16 cellular contexts compared by ENCODE assay signal in genomic region chr1:51351907-51352306, GRCh38. TPM values are rescaled to one million over a fixed set of nuclear protein-coding genes. Genes with fewer than 3 reads are reported as not detected.
A peak's percentile ranks its signal among the peaks of the same experiment; 100 is the strongest.
DNase-seq lines count a peak whose midpoint lies in the region; ATAC-seq and TF ChIP-seq lines count a peak whose summit lies in the region.
"Had no signal": no experiment of that assay in that cellular context is flagged by ENCODE, and none has a peak within 500 bp of the region (broad histone marks: within the 10 kb centered on the region; RNA-seq: fewer than 3 reads in every experiment).

No MANE protein-coding gene starts in this region.

- POLR2A ChIA-PET in WTC11 (lab: Charles Lee): interaction anchor here (1.0 kb wide), 1 partner anchor 167 kb away, joined by 3 read pairs; the partner anchor contains the start of gene EPS15

- H3K27me3 Mint-ChIP-seq in activated T-cell treated with anti-CD3 and anti-CD28 coated beads, Interleukin-2, amount 50 U/mL, for 72 hours (ENCODE audit: low read depth): peaks cover 8% of the 10 kb centered on the region
- H3K27me3 Mint-ChIP-seq in activated T-cell treated with anti-CD3 and anti-CD28 coated beads, Interleukin-2, amount 50 U/mL, for 24 hours: no peaks in the 10 kb centered on the region
- H3K27me3 Mint-ChIP-seq in WTC11 (ENCODE audit: low read depth): no peaks in the 10 kb centered on the region
- peaks cover 7% of the 10 kb centered on the region for H3K27me3 Mint-ChIP-seq in nephron (ENCODE audit: low read depth)
- peaks cover 6% of the 10 kb centered on the region for H3K27me3 Mint-ChIP-seq in type B pancreatic cell
- H3K27me3 Mint-ChIP-seq: CD4-positive, alpha-beta T cell; IgD-negative memory B cell had no signal

- TF ChIP-seq CTCF in WTC11 (IDR thresholded peaks at IDR 0.05) (no peak), nephron (IDR thresholded peaks at IDR 0.05; ENCODE audit: unreplicated experiment in 3 of 3) (no peak), type B pancreatic cell (conservative IDR thresholded peaks at IDR 0.05) (no peak)

- H3K27ac Mint-ChIP-seq in activated T-cell treated with anti-CD3 and anti-CD28 coated beads, Interleukin-2, amount 50 U/mL, for 72 hours: peak overlapping the region; percentile 3
- H3K27ac Mint-ChIP-seq in activated T-cell treated with anti-CD3 and anti-CD28 coated beads, Interleukin-2, amount 50 U/mL, for 24 hours: no peak overlapping the region
- peak overlapping the region; percentile 35; the same call in 1 of the 2 replicates for H3K27ac Mint-ChIP-seq in WTC11
- peak overlapping the region; percentile 1 to 9 (median 2) for H3K27ac Mint-ChIP-seq in nephron
- H3K27ac Mint-ChIP-seq in type B pancreatic cell: no peak overlapping the region
- H3K27ac Mint-ChIP-seq: CD4-positive, alpha-beta T cell; IgD-negative memory B cell had no signal

- DNase-seq in activated T-cell treated with anti-CD3 and anti-CD28 coated beads, Interleukin-2, amount 50 U/mL, for 72 hours: no peak
- no peak for DNase-seq in activated T-cell treated with anti-CD3 and anti-CD28 coated beads, Interleukin-2, amount 50 U/mL, for 24 hours
- DNase-seq in WTC11 (ENCODE audit: low spot score) (no peak), type B pancreatic cell (ENCODE audit: extremely low spot score, unreplicated experiment) (no peak), NCI-H1694 (lab: John Stamatoyannopoulos, UW) (no peak), NOMO-1 treated with dmso at 0.1 percent for 144 hours (lab: John Stamatoyannopoulos, UW; ENCODE audit: unreplicated experiment) (no peak)
- DNase-seq: AML-193; Caco-2; CD4-positive, alpha-beta T cell; DMS153; DMS79; GDM1 had no signal

- H3K9me3 Mint-ChIP-seq in activated T-cell treated with anti-CD3 and anti-CD28 coated beads, Interleukin-2, amount 50 U/mL, for 72 hours: no peaks in the 10 kb centered on the region
- H3K9me3 Mint-ChIP-seq in activated T-cell treated with anti-CD3 and anti-CD28 coated beads, Interleukin-2, amount 50 U/mL, for 24 hours: no peaks in the 10 kb centered on the region
- H3K9me3 Mint-ChIP-seq in WTC11 (no peaks in the 10 kb centered on the region), nephron (no peaks in the 10 kb centered on the region), type B pancreatic cell (no peaks in the 10 kb centered on the region)
- H3K9me3 Mint-ChIP-seq: CD4-positive, alpha-beta T cell; IgD-negative memory B cell had no signal

- no peak for ATAC-seq in activated T-cell treated with anti-CD3 and anti-CD28 coated beads, Interleukin-2, amount 50 U/mL, for 72 hours (replicated peaks in 1 of 2)
- ATAC-seq in WTC11: no peak
- ATAC-seq in HG02798 (IDR thresholded peaks at IDR 0.05; ENCODE audit: poor library complexity, unreplicated experiment): no peak
- ATAC-seq: A549 had no signal

- CTCF ChIA-PET in WTC11 (lab: Charles Lee): no interaction called here

- no peaks in the 10 kb centered on the region for H3K4me1 Mint-ChIP-seq in activated T-cell treated with anti-CD3 and anti-CD28 coated beads, Interleukin-2, amount 50 U/mL, for 72 hours (ENCODE audit: low read depth)
- no peaks in the 10 kb centered on the region for H3K4me1 Mint-ChIP-seq in activated T-cell treated with anti-CD3 and anti-CD28 coated beads, Interleukin-2, amount 50 U/mL, for 24 hours (ENCODE audit: low read depth)
- H3K4me1 Mint-ChIP-seq in WTC11 (no peaks in the 10 kb centered on the region), nephron (peaks cover 5% of the 10 kb centered on the region), type B pancreatic cell (ENCODE audit: unreplicated experiment) (peaks cover 5% of the 10 kb centered on the region)

- no peak overlapping the region for H3K4me3 Mint-ChIP-seq in activated T-cell treated with anti-CD3 and anti-CD28 coated beads, Interleukin-2, amount 50 U/mL, for 72 hours
- no peak overlapping the region for H3K4me3 Mint-ChIP-seq in activated T-cell treated with anti-CD3 and anti-CD28 coated beads, Interleukin-2, amount 50 U/mL, for 24 hours
- H3K4me3 Mint-ChIP-seq in WTC11 (no peak overlapping the region), nephron (no peak overlapping the region), type B pancreatic cell (peak overlapping the region; percentile 8)
- H3K4me3 Mint-ChIP-seq: CD4-positive, alpha-beta T cell; IgD-negative memory B cell had no signal

- peaks cover 4% of the 10 kb centered on the region in 2 donors for H3K36me3 Mint-ChIP-seq in activated T-cell treated with anti-CD3 and anti-CD28 coated beads, Interleukin-2, amount 50 U/mL, for 72 hours (ENCODE audit: insufficient read depth in 2 of 2)
- peaks cover 24% of the 10 kb centered on the region for H3K36me3 Mint-ChIP-seq in activated T-cell treated with anti-CD3 and anti-CD28 coated beads, Interleukin-2, amount 50 U/mL, for 24 hours (ENCODE audit: low read depth)
- H3K36me3 Mint-ChIP-seq in WTC11 (no peaks in the 10 kb centered on the region), nephron (ENCODE audit: low read depth) (peaks cover 17% of the 10 kb centered on the region), type B pancreatic cell (peaks cover 7% of the 10 kb centered on the region)
- H3K36me3 Mint-ChIP-seq: IgD-negative memory B cell had no signal

TF ChIP-seq in WTC11, 78 proteins besides CTCF, POLR2A, EP300 and RAD21 (continues in another document):
- no peak for TF ChIP-seq IRF1 (CRISPR knock-in tag; IDR thresholded peaks at IDR 0.05)
- no peak for TF ChIP-seq ZNF425 (CRISPR knock-in tag; conservative IDR thresholded peaks at IDR 0.05)
- TF ChIP-seq GTF2I (CRISPR knock-in tag; conservative IDR thresholded peaks at IDR 0.05): no peak
- TF ChIP-seq ZBTB21 (CRISPR knock-in tag; IDR thresholded peaks at IDR 0.05; ENCODE audit: borderline replicate concordance): no peak
- no peak for TF ChIP-seq NFE2L1 (CRISPR knock-in tag; IDR thresholded peaks at IDR 0.05)
- TF ChIP-seq, protein P1, sequence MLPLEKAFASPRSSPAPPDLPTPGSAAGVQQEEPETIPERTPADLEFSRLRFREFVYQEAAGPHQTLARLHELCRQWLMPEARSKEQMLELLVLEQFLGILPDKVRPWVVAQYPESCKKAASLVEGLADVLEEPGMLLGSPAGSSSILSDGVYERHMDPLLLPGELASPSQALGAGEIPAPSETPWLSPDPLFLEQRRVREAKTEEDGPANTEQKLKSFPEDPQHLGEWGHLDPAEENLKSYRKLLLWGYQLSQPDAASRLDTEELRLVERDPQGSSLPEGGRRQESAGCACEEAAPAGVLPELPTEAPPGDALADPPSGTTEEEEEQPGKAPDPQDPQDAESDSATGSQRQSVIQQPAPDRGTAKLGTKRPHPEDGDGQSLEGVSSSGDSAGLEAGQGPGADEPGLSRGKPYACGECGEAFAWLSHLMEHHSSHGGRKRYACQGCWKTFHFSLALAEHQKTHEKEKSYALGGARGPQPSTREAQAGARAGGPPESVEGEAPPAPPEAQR (CRISPR knock-in tag; IDR thresholded peaks at IDR 0.05): no peak
- TF ChIP-seq, protein P2, sequence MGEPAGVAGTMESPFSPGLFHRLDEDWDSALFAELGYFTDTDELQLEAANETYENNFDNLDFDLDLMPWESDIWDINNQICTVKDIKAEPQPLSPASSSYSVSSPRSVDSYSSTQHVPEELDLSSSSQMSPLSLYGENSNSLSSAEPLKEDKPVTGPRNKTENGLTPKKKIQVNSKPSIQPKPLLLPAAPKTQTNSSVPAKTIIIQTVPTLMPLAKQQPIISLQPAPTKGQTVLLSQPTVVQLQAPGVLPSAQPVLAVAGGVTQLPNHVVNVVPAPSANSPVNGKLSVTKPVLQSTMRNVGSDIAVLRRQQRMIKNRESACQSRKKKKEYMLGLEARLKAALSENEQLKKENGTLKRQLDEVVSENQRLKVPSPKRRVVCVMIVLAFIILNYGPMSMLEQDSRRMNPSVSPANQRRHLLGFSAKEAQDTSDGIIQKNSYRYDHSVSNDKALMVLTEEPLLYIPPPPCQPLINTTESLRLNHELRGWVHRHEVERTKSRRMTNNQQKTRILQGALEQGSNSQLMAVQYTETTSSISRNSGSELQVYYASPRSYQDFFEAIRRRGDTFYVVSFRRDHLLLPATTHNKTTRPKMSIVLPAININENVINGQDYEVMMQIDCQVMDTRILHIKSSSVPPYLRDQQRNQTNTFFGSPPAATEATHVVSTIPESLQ (CRISPR knock-in tag; IDR thresholded peaks at IDR 0.05): no peak
- no peak for TF ChIP-seq CBFB (CRISPR knock-in tag; IDR thresholded peaks at IDR 0.05; ENCODE audit: low read depth)
- TF ChIP-seq, protein P3, sequence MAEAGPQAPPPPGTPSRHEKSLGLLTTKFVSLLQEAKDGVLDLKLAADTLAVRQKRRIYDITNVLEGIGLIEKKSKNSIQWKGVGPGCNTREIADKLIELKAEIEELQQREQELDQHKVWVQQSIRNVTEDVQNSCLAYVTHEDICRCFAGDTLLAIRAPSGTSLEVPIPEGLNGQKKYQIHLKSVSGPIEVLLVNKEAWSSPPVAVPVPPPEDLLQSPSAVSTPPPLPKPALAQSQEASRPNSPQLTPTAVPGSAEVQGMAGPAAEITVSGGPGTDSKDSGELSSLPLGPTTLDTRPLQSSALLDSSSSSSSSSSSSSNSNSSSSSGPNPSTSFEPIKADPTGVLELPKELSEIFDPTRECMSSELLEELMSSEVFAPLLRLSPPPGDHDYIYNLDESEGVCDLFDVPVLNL (CRISPR knock-in tag; IDR thresholded peaks at IDR 0.05; ENCODE audit: borderline replicate concordance, low read depth): no peak

RNA-seq across cellular contexts. Expression of gene TTC39A, which starts 21.5 kb away (rescaled TPM):
- total RNA-seq in activated T-cell treated with anti-CD3 and anti-CD28 coated beads, Interleukin-2, amount 50 U/mL, for 72 hours: under 1 TPM; 0.51 to 0.77 TPM
- total RNA-seq in WTC11 (2021): 3.4 to 8.4 TPM (median 5.7 TPM) in 3 replicates
- 16.3 and 21.1 TPM in 2 replicates for total RNA-seq in type B pancreatic cell (ENCODE audit: low replicate concordance)
- total RNA-seq: CD4-positive, alpha-beta T cell had no signal

Comparison
In these comparisons a context has a peak if more than half of its experiments do, and no peak if none do; other contexts are left out.
1. H3K27ac Mint-ChIP-seq: peak in activated T-cell treated with anti-CD3 and anti-CD28 coated beads, Interleukin-2, amount 50 U/mL, for 72 hours (single experiment), WTC11 (single experiment) and nephron (3 of 3); none in activated T-cell treated with anti-CD3 and anti-CD28 coated beads, Interleukin-2, amount 50 U/mL, for 24 hours (single experiment) and type B pancreatic cell (single experiment).